ENCODE assay signal across 25 cellular contexts in genomic region chr5:66646570-66646969, GRCh38. TPM values are rescaled to one million over a fixed set of nuclear protein-coding genes. Genes with fewer than 3 reads are reported as not detected.
DNase-seq lines count a peak whose midpoint lies in the region; ATAC-seq lines count a peak whose summit lies in the region.
"Had no signal": no experiment of that assay in that cellular context is flagged by ENCODE, and none has a peak within 500 bp of the region (broad histone marks: within the 10 kb centered on the region; RNA-seq: fewer than 3 reads in every experiment).

No MANE protein-coding gene starts in this region.

- no peaks in the 10 kb centered on the region for H3K4me1 ChIP-seq in mesenchymal stem cell (ENCODE audit: control insufficient read depth, insufficient read depth, low read depth, low read length)
- H3K4me1 ChIP-seq: esophagus muscularis mucosa, sigmoid colon had no signal

- peak; percentile 10 for DNase-seq in NCI-H748 (lab: John Stamatoyannopoulos, UW; ENCODE audit: unreplicated experiment)
- DNase-seq in NCI-H748 treated with DMSO at 0.1 percent for 48 hours (lab: John Stamatoyannopoulos, UW), result no peak
- peak; percentile 32 for DNase-seq in NCI-H69 (lab: John Stamatoyannopoulos, UW)
- peak; percentile 41 for DNase-seq in amniotic epithelial cell (ENCODE audit: low read depth)
- DNase-seq in mesenchymal stem cell, result peak; percentile 48
- DNase-seq in stimulated activated CD4-positive, alpha-beta T cell treated with anti-CD3 and anti-CD28 coated beads, Interleukin-1b, Interleukin-23, amount 100 ng/mL, for 48 hours, result no peak
- DNase-seq in midbrain (lab: John Stamatoyannopoulos, UW), result no peak
- DNase-seq: 8988T; activated CD4-positive, alpha-beta T cell treated with anti-CD3 and anti-CD28 coated beads for 4 hours; activated CD8-positive, alpha-beta memory T cell treated with anti-CD3 and anti-CD28 coated beads, Interleukin-2, amount 10 ng/mL, durations not matched to agents 7 days and 5 days; AML-193; CD8-positive, alpha-beta memory T cell; effector memory CD4-positive, alpha-beta T cell; glutamatergic neuron; kidney glomerular epithelial cell; MM.1S; natural killer cell; NCI-H446; ovary; SIG-M5; sigmoid colon; T-helper 1 cell; upper lobe of left lung had no signal

- no peak overlapping the region for H4K91ac ChIP-seq in mesenchymal stem cell (ENCODE audit: low read length)

- H2BK15ac ChIP-seq in mesenchymal stem cell (ENCODE audit: low read depth, poor library complexity, severe bottlenecking), result no peak overlapping the region

- no peak overlapping the region for H4K8ac ChIP-seq in mesenchymal stem cell (ENCODE audit: low read length)

- no peaks in the 10 kb centered on the region for H3K36me3 ChIP-seq in mesenchymal stem cell (ENCODE audit: control insufficient read depth in 1 of 2, insufficient read depth in 2 of 2, low read depth in 1 of 2, low read length in 2 of 2)
- H3K36me3 ChIP-seq: esophagus muscularis mucosa, ovary, sigmoid colon, upper lobe of left lung had no signal

- no peak overlapping the region for H3K4me3 ChIP-seq in mesenchymal stem cell (ENCODE audit: insufficient read depth in 1 of 2, low read depth in 1 of 2, low read length in 2 of 2)
- H3K4me3 ChIP-seq: esophagus muscularis mucosa, ovary, sigmoid colon, upper lobe of left lung had no signal

- H3K4ac ChIP-seq in mesenchymal stem cell (ENCODE audit: low read depth in 1 of 2, low read length in 2 of 2), result no peak overlapping the region

- no peak for ATAC-seq in GM18907 (IDR thresholded peaks at IDR 0.05; ENCODE audit: unreplicated experiment)
- ATAC-seq: activated CD8-positive, alpha-beta memory T cell treated with anti-CD3 and anti-CD28 coated beads, Interleukin-2, amount 10 ng/mL, durations not matched to agents 7 days and 5 days; natural killer cell had no signal

- H2BK120ac ChIP-seq in mesenchymal stem cell (ENCODE audit: low read depth, low read length), result no peak overlapping the region

- no peak overlapping the region for H3K18ac ChIP-seq in mesenchymal stem cell (ENCODE audit: low read depth in 1 of 2, low read length in 2 of 2)

- peaks cover 1% of the 10 kb centered on the region for H3K9me3 ChIP-seq in mesenchymal stem cell (ENCODE audit: control insufficient read depth, low read length)
- H3K9me3 ChIP-seq: esophagus muscularis mucosa, ovary, sigmoid colon, upper lobe of left lung had no signal

- no peak overlapping the region for H3K23ac ChIP-seq in mesenchymal stem cell (ENCODE audit: low read length in 2 of 2)

- H3K9ac ChIP-seq in mesenchymal stem cell (ENCODE audit: low read length), result no peak overlapping the region

- no peak overlapping the region for H3K27ac ChIP-seq in mesenchymal stem cell (ENCODE audit: low read length, poor library complexity, severe bottlenecking)
- H3K27ac ChIP-seq: esophagus muscularis mucosa, ovary, sigmoid colon, upper lobe of left lung had no signal

- H3K4me2 ChIP-seq in mesenchymal stem cell (ENCODE audit: low read length, poor library complexity, severe bottlenecking), result no peak overlapping the region

- 100% methylated on average over 2 of the region's 2 CpGs for WGBS in mesenchymal stem cell

- H3K27me3 ChIP-seq in mesenchymal stem cell (ENCODE audit: control insufficient read depth in 1 of 2, insufficient read depth in 1 of 2, low read length in 2 of 2), result no peaks in the 10 kb centered on the region
- H3K27me3 ChIP-seq: esophagus muscularis mucosa, ovary, sigmoid colon, upper lobe of left lung had no signal

- no peak overlapping the region for H3K14ac ChIP-seq in mesenchymal stem cell (ENCODE audit: low read length in 2 of 2)

- no peak overlapping the region for H2AFZ ChIP-seq in mesenchymal stem cell (ENCODE audit: low read depth, low read length)

- H2AK5ac ChIP-seq in mesenchymal stem cell (ENCODE audit: low read length, severe bottlenecking), result no peak overlapping the region

- H2BK5ac ChIP-seq in mesenchymal stem cell (ENCODE audit: low read depth, low read length, poor library complexity, severe bottlenecking), result no peak overlapping the region

- H2BK12ac ChIP-seq in mesenchymal stem cell (ENCODE audit: low read length in 2 of 2), result no peak overlapping the region

- no peaks in the 10 kb centered on the region for H3K79me1 ChIP-seq in mesenchymal stem cell (replicated peaks; ENCODE audit: low read length, poor library complexity, severe bottlenecking)

RNA-seq across cellular contexts. Expression of gene MAST4, which starts 50.4 kb away (rescaled TPM):
- 6.1 TPM for polyA plus RNA-seq in mesenchymal stem cell (2013, experiment 1 of 2)
- 5.1 TPM for polyA plus RNA-seq in mesenchymal stem cell (2013, experiment 2 of 2)

Comparison
In these comparisons a context has a peak if more than half of its experiments do, and no peak if none do; other contexts are left out.
1. DNase-seq: peak in NCI-H748 (single experiment), NCI-H69 (single experiment), amniotic epithelial cell (single experiment) and mesenchymal stem cell (single experiment); none in NCI-H748 treated with DMSO at 0.1 percent for 48 hours (single experiment), stimulated activated CD4-positive, alpha-beta T cell treated with anti-CD3 and anti-CD28 coated beads, Interleukin-1b, Interleukin-23, amount 100 ng/mL, for 48 hours (single experiment) and midbrain (single experiment).